In the genomic region with DNA sequence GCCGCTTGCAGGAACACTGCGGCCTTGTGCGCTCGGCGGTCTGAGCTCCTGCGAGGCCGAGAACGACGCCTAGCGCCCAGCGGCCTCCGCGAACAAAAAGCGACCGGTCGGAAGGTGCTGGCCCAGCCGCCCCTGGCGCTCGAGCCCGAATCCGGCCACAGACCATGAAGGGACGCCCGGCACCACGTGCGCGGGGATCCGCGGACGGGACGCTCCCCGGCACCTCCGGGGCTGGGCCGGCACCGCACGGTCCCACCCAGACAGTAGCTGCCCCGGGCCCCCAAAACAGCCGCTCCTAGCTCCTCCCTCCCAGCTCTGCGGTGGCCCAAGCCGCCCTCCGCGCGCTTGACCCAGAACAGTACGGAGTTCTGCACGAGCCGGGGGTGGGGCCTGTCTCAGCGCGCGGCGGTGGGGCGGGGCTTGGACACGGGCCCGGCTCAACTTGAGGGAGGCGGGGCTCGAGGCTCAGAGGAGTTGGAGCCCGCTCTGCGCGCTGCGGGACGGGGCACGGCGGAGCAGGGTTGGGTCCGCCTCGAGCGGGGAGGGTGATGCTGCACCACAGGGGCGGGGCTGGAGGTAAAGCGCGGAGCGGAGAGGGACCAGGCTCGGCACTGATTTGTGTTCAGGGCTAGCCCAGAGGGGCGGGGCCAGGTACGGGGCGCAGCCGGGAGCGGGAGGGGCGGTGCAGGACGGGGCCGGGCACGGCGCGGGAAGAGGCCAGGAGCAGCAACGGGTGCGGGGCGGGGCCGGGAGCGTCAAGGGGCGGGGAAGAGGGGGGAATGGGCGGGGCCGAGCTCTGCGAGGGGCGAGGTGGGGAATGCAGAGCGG, we compare ENCODE assay signal across 1 cellular context.
TF ChIP-seq lines count a peak whose summit lies in the region.

No MANE protein-coding gene starts in this region.

TF ChIP-seq in K562, 482 proteins besides CTCF, POLR2A, EP300 and RAD21 (continued from another document):
- TF ChIP-seq E2F6 (IDR thresholded peaks at IDR 0.05; ENCODE audit: borderline replicate concordance in 1 of 2, extremely low read depth in 1 of 2, insufficient read depth in 1 of 2, insufficient read length in 1 of 2, low read depth in 1 of 2, low read length in 1 of 2, poor library complexity in 1 of 2, severe bottlenecking in 1 of 2) (peak; percentile 93 to 96), KDM1A (IDR thresholded peaks at IDR 0.05) (peak; percentile 97 to 98), ZNF143 (CRISPR knock-in tag; IDR thresholded peaks at IDR 0.05) (no peak), ZFP1 (CRISPR knock-in tag; IDR thresholded peaks at IDR 0.05) (no peak), TAL1 (IDR thresholded peaks at IDR 0.05) (no peak), ZNF586 (CRISPR knock-in tag; conservative IDR thresholded peaks at IDR 0.05) (no peak), TBP (optimal IDR thresholded peaks at IDR 0.05; ENCODE audit: low read depth, low read length) (peak; percentile 52), ZKSCAN3 (CRISPR knock-in tag; IDR thresholded peaks at IDR 0.05) (peak; percentile 60; the same call in 1 of the 2 replicates), THAP12 (CRISPR knock-in tag; IDR thresholded peaks at IDR 0.05) (peak; percentile 39; the same call in 1 of the 2 replicates), MBD2 (IDR thresholded peaks at IDR 0.05; ENCODE audit: borderline replicate concordance, low read depth) (no peak), SMARCE1 (IDR thresholded peaks at IDR 0.05) (no peak), TCF3 (CRISPR knock-in tag; IDR thresholded peaks at IDR 0.05) (no peak), ZNF175 (CRISPR knock-in tag; IDR thresholded peaks at IDR 0.05; ENCODE audit: low read depth) (no peak), NBN (IDR thresholded peaks at IDR 0.05; ENCODE audit: low read depth) (peak; percentile 31; the same call in 1 of the 2 replicates), CHD2 (IDR thresholded peaks at IDR 0.05; ENCODE audit: low read depth, low read length) (no peak), VEZF1 (CRISPR knock-in tag; IDR thresholded peaks at IDR 0.05) (peak; percentile 88), TEAD1 (CRISPR knock-in tag; IDR thresholded peaks at IDR 0.05) (peak in 1 of 2 experiments; percentile 78; a peak in 2 of 4 replicates), SAP30 (IDR thresholded peaks at IDR 0.05; ENCODE audit: borderline replicate concordance, insufficient read depth, low read depth, low read length, poor library complexity, severe bottlenecking) (no peak), ZNF354B (CRISPR knock-in tag; IDR thresholded peaks at IDR 0.05) (no peak), SAFB (IDR thresholded peaks at IDR 0.05; ENCODE audit: borderline replicate concordance, low read depth, low read length) (0 out of 2 replicates have a peak, but pooled peaks have one; percentile 43), RB1 (IDR thresholded peaks at IDR 0.05; ENCODE audit: low read depth) (peak; percentile 76), COPS2 (conservative IDR thresholded peaks at IDR 0.05) (no peak), LCOR (CRISPR knock-in tag; IDR thresholded peaks at IDR 0.05) (peak; percentile 37; the same call in 1 of the 2 replicates), NR2C1 (IDR thresholded peaks at IDR 0.05) (no peak), NR2C1 (tag; IDR thresholded peaks at IDR 0.05) (peak; percentile 28; the same call in 1 of the 2 replicates)
- TF ChIP-seq, protein P1, sequence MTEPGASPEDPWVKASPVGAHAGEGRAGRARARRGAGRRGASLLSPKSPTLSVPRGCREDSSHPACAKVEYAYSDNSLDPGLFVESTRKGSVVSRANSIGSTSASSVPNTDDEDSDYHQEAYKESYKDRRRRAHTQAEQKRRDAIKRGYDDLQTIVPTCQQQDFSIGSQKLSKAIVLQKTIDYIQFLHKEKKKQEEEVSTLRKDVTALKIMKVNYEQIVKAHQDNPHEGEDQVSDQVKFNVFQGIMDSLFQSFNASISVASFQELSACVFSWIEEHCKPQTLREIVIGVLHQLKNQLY (CRISPR knock-in tag; conservative IDR thresholded peaks at IDR 0.05), result no peak
- TF ChIP-seq, protein P2, sequence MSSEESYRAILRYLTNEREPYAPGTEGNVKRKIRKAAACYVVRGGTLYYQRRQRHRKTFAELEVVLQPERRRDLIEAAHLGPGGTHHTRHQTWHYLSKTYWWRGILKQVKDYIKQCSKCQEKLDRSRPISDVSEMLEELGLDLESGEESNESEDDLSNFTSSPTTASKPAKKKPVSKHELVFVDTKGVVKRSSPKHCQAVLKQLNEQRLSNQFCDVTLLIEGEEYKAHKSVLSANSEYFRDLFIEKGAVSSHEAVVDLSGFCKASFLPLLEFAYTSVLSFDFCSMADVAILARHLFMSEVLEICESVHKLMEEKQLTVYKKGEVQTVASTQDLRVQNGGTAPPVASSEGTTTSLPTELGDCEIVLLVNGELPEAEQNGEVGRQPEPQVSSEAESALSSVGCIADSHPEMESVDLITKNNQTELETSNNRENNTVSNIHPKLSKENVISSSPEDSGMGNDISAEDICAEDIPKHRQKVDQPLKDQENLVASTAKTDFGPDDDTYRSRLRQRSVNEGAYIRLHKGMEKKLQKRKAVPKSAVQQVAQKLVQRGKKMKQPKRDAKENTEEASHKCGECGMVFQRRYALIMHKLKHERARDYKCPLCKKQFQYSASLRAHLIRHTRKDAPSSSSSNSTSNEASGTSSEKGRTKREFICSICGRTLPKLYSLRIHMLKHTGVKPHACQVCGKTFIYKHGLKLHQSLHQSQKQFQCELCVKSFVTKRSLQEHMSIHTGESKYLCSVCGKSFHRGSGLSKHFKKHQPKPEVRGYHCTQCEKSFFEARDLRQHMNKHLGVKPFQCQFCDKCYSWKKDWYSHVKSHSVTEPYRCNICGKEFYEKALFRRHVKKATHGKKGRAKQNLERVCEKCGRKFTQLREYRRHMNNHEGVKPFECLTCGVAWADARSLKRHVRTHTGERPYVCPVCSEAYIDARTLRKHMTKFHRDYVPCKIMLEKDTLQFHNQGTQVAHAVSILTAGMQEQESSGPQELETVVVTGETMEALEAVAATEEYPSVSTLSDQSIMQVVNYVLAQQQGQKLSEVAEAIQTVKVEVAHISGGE (CRISPR knock-in tag; IDR thresholded peaks at IDR 0.05), result no peak
